Comparison of ENCODE assay signal across 10 cellular contexts in the genomic region with DNA sequence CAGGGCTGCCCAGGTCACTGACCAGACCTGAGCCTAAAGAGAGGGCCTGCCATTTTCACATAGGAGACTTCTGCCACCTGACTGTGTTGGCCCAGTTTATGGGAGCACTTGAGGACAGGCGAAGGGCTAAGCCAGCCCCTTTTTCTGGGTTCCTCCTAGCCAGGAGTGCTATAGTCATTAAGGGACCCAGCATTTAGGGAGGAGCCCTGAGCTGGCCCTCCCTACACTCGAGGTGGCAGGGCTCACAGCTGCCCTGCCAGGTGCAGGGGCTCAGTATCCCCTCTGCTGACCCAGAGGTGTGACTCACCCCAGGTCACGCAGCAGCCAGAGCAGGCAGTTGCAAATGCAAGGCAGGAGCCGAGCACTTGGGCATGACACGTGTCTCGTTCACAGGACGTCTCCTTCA.
DNase-seq lines count a peak whose midpoint lies in the region; ATAC-seq and TF ChIP-seq lines count a peak whose summit lies in the region.
"Had no signal": no experiment of that assay in that cellular context is flagged by ENCODE, and none has a peak within 500 bp of the region (broad histone marks: within the 10 kb centered on the region; RNA-seq: fewer than 3 reads in every experiment).

No MANE protein-coding gene starts in this region.

- H3K36me3 Mint-ChIP-seq in endothelial cell (ENCODE audit: low read depth, unreplicated experiment) (peaks cover 23% of the 10 kb centered on the region), type B pancreatic cell (no peaks in the 10 kb centered on the region)

- H3K9me3 ChIP-seq in heart left ventricle: peaks cover 0 to 6% (median 0%) of the 10 kb centered on the region in 12 donors

- ATAC-seq in heart left ventricle: peak in 1 of 4 donors; percentile 8
- no peak for ATAC-seq in HG02763 (IDR thresholded peaks at IDR 0.05; ENCODE audit: unreplicated experiment)

- DNase-seq in heart left ventricle: no peak
- no peak for DNase-seq in cardiac septum (ENCODE audit: low spot score)
- DNase-seq in endothelial cell (ENCODE audit: low spot score): no peak
- peak; percentile 35 for DNase-seq in mucosa of gallbladder (ENCODE audit: low spot score)
- no peak for DNase-seq in type B pancreatic cell (ENCODE audit: extremely low spot score, unreplicated experiment)
- no peak for DNase-seq in inferior parietal cortex (ENCODE audit: extremely low spot score)
- DNase-seq in activated CD8-positive, alpha-beta memory T cell treated with anti-CD3 and anti-CD28 coated beads for 24 hours: no peak
- DNase-seq: DND-41 had no signal

- TF ChIP-seq POLR2A in heart left ventricle (IDR thresholded peaks at IDR 0.05): no peak

- 59 to 83% (median 70%) methylated on average over 5 to 7 of the region's 7 CpGs for WGBS in heart left ventricle, 4 donors

- H3K27me3 Mint-ChIP-seq in endothelial cell (ENCODE audit: unreplicated experiment) (peaks cover 21% of the 10 kb centered on the region), type B pancreatic cell (no peaks in the 10 kb centered on the region)

- H3K4me3 Mint-ChIP-seq in endothelial cell (ENCODE audit: unreplicated experiment) (peak overlapping the region; percentile 98), type B pancreatic cell (peak overlapping the region; percentile 93)
- H3K4me3 Mint-ChIP-seq: dendritic cell treated with granulocyte-macrophage colony-stimulating factor and Interleukin-4, amounts not matched to agents 40 ng/mL and 50 ng/mL, for 4 days had no signal

- H3K4me1 Mint-ChIP-seq in endothelial cell (ENCODE audit: unreplicated experiment) (peaks cover 68% of the 10 kb centered on the region), type B pancreatic cell (ENCODE audit: unreplicated experiment) (peaks cover 41% of the 10 kb centered on the region)

- H3K27me3 ChIP-seq in heart left ventricle: peaks cover 0 to 9% (median 0%) of the 10 kb centered on the region in 9 donors

- H3K9me3 Mint-ChIP-seq in endothelial cell (ENCODE audit: unreplicated experiment) (no peaks in the 10 kb centered on the region), type B pancreatic cell (no peaks in the 10 kb centered on the region)
- H3K9me3 Mint-ChIP-seq: dendritic cell treated with granulocyte-macrophage colony-stimulating factor and Interleukin-4, amounts not matched to agents 40 ng/mL and 50 ng/mL, for 4 days had no signal

- peaks cover 0 to 8% (median 0%) of the 10 kb centered on the region in 9 donors for H3K36me3 ChIP-seq in heart left ventricle

- H3K4me3 ChIP-seq in heart left ventricle: peak overlapping the region in 9 of 12 donors; percentile 46 to 72 (median 63)

- intact Hi-C loops in heart left ventricle (cut with DNase I) (loop anchor here in 5 of 10 donors (2.0 to 5.0 kb wide), 4 partner anchors 51 to 59 kb away; no protein-coding TSS in a partner anchor), cardiac septum (cut with DNase I) (loop anchor here (2.0 to 5.0 kb wide), 2 partner anchors 27 to 59 kb away; no protein-coding TSS in a partner anchor)

- H3K27ac ChIP-seq in heart left ventricle: peak overlapping the region in 11 of 12 donors; percentile 25 to 81 (median 67)

- H3K27ac Mint-ChIP-seq in endothelial cell (ENCODE audit: unreplicated experiment): no peak overlapping the region
- H3K27ac Mint-ChIP-seq in type B pancreatic cell: peak overlapping the region; percentile 86
- H3K27ac Mint-ChIP-seq: dendritic cell treated with granulocyte-macrophage colony-stimulating factor and Interleukin-4, amounts not matched to agents 40 ng/mL and 50 ng/mL, for 4 days had no signal

- peaks cover 0 to 41% (median 27%) of the 10 kb centered on the region in 12 donors for H3K4me1 ChIP-seq in heart left ventricle

- TF ChIP-seq CTCF in heart left ventricle (IDR thresholded peaks at IDR 0.05) (no peak), endothelial cell (IDR thresholded peaks at IDR 0.05; ENCODE audit: unreplicated experiment) (no peak), type B pancreatic cell (conservative IDR thresholded peaks at IDR 0.05) (no peak)
